1 cellular context compared by ENCODE assay signal in genomic region chr16:48542020-48542473, GRCh38.
TF ChIP-seq lines count a peak whose summit lies in the region.

No MANE protein-coding gene starts in this region.

TF ChIP-seq in K562, 482 proteins besides CTCF, POLR2A, EP300 and RAD21 (continued from another document):
- TF ChIP-seq THRA (IDR thresholded peaks at IDR 0.05) (no peak), RFX1 (IDR thresholded peaks at IDR 0.05) (no peak), ZNF696 (CRISPR knock-in tag; conservative IDR thresholded peaks at IDR 0.05) (no peak)
